In genomic region chr17:18855831-18856624, GRCh38 we compare ENCODE assay signal across 1 cellular context.
TF ChIP-seq lines count a peak whose summit lies in the region.

No MANE protein-coding gene starts in this region.

TF ChIP-seq in WTC11, 78 proteins besides CTCF, POLR2A, EP300 and RAD21 (continued from another document and continues in another):
- TF ChIP-seq PREB (CRISPR knock-in tag; IDR thresholded peaks at IDR 0.05; ENCODE audit: borderline replicate concordance) = no peak
- no peak for TF ChIP-seq RORB (CRISPR knock-in tag; IDR thresholded peaks at IDR 0.05)
- TF ChIP-seq NR2C2 (CRISPR knock-in tag; IDR thresholded peaks at IDR 0.05) = no peak
- TF ChIP-seq ATF2 (CRISPR knock-in tag; IDR thresholded peaks at IDR 0.05; ENCODE audit: borderline replicate concordance, low read depth) = no peak
- TF ChIP-seq, protein P1, sequence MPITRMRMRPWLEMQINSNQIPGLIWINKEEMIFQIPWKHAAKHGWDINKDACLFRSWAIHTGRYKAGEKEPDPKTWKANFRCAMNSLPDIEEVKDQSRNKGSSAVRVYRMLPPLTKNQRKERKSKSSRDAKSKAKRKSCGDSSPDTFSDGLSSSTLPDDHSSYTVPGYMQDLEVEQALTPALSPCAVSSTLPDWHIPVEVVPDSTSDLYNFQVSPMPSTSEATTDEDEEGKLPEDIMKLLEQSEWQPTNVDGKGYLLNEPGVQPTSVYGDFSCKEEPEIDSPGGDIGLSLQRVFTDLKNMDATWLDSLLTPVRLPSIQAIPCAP (CRISPR knock-in tag; IDR thresholded peaks at IDR 0.05) = no peak
- TF ChIP-seq FOXK1 (CRISPR knock-in tag; IDR thresholded peaks at IDR 0.05) = peak; percentile 62; the same call in 1 of the 2 replicates
- TF ChIP-seq MXD4 (CRISPR knock-in tag; IDR thresholded peaks at IDR 0.05; ENCODE audit: borderline replicate concordance) = no peak
- TF ChIP-seq CDX4 (CRISPR knock-in tag; IDR thresholded peaks at IDR 0.05; ENCODE audit: borderline replicate concordance) = no peak
- no peak for TF ChIP-seq AFF4 (CRISPR knock-in tag; IDR thresholded peaks at IDR 0.05; ENCODE audit: borderline replicate concordance)
- TF ChIP-seq, protein P2, sequence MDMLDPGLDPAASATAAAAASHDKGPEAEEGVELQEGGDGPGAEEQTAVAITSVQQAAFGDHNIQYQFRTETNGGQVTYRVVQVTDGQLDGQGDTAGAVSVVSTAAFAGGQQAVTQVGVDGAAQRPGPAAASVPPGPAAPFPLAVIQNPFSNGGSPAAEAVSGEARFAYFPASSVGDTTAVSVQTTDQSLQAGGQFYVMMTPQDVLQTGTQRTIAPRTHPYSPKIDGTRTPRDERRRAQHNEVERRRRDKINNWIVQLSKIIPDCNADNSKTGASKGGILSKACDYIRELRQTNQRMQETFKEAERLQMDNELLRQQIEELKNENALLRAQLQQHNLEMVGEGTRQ (CRISPR knock-in tag; IDR thresholded peaks at IDR 0.05) = peak; percentile 98
- TF ChIP-seq, protein P3, sequence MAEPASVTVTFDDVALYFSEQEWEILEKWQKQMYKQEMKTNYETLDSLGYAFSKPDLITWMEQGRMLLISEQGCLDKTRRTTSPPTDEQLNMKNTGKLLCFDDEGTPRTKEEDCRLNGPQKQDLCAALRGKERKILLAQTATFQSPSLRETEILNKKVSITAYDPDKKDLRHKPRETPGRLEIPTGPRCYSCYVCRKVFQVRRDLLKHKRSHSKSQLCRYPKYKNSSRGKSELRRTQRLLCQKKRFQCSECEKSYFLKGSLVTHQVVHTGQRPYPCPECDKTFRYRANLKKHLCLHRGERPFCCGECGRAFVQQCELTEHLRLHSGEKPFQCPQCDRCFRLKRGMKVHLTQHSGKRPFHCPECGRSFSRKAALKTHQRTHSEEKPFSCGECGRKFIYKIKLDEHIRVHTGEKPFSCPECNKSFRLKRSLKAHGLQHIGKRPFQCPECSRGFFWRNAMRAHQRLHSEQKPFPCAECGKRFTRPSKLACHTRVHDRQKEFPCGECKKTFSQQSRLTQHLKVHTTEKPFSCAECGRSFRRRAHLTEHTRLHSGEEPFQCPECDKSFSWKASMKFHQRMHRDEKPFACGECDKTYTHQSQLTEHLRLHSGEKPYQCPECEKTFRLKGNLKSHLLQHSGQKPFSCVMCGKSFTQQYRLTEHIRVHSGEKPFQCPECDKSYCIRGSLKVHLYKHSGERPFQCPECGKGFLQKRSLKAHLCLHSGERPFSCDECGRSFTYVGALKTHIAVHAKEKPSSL (CRISPR knock-in tag; conservative IDR thresholded peaks at IDR 0.05) = no peak
- no peak for TF ChIP-seq ZNF423 (CRISPR knock-in tag; IDR thresholded peaks at IDR 0.05)
- TF ChIP-seq, protein P4, sequence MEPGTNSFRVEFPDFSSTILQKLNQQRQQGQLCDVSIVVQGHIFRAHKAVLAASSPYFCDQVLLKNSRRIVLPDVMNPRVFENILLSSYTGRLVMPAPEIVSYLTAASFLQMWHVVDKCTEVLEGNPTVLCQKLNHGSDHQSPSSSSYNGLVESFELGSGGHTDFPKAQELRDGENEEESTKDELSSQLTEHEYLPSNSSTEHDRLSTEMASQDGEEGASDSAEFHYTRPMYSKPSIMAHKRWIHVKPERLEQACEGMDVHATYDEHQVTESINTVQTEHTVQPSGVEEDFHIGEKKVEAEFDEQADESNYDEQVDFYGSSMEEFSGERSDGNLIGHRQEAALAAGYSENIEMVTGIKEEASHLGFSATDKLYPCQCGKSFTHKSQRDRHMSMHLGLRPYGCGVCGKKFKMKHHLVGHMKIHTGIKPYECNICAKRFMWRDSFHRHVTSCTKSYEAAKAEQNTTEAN (CRISPR knock-in tag; IDR thresholded peaks at IDR 0.05) = no peak
- no peak for TF ChIP-seq SOX15 (CRISPR knock-in tag; IDR thresholded peaks at IDR 0.05)
- TF ChIP-seq HMGA2 (CRISPR knock-in tag; IDR thresholded peaks at IDR 0.05) = no peak
- no peak for TF ChIP-seq EMX1 (CRISPR knock-in tag; IDR thresholded peaks at IDR 0.05)
- TF ChIP-seq TCF7 (CRISPR knock-in tag; IDR thresholded peaks at IDR 0.05; ENCODE audit: low read depth) = no peak
- TF ChIP-seq ZNF263 (CRISPR knock-in tag; IDR thresholded peaks at IDR 0.05; ENCODE audit: low read depth) = no peak
- peak; percentile 73 for TF ChIP-seq MAX (CRISPR knock-in tag; IDR thresholded peaks at IDR 0.05)
- TF ChIP-seq, protein P5, sequence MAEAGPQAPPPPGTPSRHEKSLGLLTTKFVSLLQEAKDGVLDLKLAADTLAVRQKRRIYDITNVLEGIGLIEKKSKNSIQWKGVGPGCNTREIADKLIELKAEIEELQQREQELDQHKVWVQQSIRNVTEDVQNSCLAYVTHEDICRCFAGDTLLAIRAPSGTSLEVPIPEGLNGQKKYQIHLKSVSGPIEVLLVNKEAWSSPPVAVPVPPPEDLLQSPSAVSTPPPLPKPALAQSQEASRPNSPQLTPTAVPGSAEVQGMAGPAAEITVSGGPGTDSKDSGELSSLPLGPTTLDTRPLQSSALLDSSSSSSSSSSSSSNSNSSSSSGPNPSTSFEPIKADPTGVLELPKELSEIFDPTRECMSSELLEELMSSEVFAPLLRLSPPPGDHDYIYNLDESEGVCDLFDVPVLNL (CRISPR knock-in tag; IDR thresholded peaks at IDR 0.05; ENCODE audit: borderline replicate concordance, low read depth) = no peak
- TF ChIP-seq, protein P6, sequence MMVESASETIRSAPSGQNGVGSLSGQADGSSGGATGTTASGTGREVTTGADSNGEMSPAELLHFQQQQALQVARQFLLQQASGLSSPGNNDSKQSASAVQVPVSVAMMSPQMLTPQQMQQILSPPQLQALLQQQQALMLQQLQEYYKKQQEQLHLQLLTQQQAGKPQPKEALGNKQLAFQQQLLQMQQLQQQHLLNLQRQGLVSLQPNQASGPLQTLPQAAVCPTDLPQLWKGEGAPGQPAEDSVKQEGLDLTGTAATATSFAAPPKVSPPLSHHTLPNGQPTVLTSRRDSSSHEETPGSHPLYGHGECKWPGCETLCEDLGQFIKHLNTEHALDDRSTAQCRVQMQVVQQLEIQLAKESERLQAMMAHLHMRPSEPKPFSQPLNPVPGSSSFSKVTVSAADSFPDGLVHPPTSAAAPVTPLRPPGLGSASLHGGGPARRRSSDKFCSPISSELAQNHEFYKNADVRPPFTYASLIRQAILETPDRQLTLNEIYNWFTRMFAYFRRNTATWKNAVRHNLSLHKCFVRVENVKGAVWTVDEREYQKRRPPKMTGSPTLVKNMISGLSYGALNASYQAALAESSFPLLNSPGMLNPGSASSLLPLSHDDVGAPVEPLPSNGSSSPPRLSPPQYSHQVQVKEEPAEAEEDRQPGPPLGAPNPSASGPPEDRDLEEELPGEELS (CRISPR knock-in tag; IDR thresholded peaks at IDR 0.05) = 0 out of 2 replicates have a peak, but pooled peaks have one; percentile 44
- TF ChIP-seq CBFB (CRISPR knock-in tag; IDR thresholded peaks at IDR 0.05; ENCODE audit: low read depth) = no peak
- TF ChIP-seq PRRX2 (CRISPR knock-in tag; IDR thresholded peaks at IDR 0.05) = no peak
- no peak for TF ChIP-seq GRHL2 (CRISPR knock-in tag; IDR thresholded peaks at IDR 0.05; ENCODE audit: insufficient replicate concordance, severe bottlenecking)
- no peak for TF ChIP-seq SMAD4 (CRISPR knock-in tag; IDR thresholded peaks at IDR 0.05)
- TF ChIP-seq TEAD1 (CRISPR knock-in tag; IDR thresholded peaks at IDR 0.05) = no peak
- no peak for TF ChIP-seq NR3C1 (CRISPR knock-in tag; conservative IDR thresholded peaks at IDR 0.05; ENCODE audit: low read depth)
- TF ChIP-seq, protein P7, sequence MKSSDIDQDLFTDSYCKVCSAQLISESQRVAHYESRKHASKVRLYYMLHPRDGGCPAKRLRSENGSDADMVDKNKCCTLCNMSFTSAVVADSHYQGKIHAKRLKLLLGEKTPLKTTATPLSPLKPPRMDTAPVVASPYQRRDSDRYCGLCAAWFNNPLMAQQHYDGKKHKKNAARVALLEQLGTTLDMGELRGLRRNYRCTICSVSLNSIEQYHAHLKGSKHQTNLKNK (CRISPR knock-in tag; IDR thresholded peaks at IDR 0.05) = no peak
- TF ChIP-seq ZBTB21 (CRISPR knock-in tag; IDR thresholded peaks at IDR 0.05; ENCODE audit: borderline replicate concordance) = no peak
- no peak for TF ChIP-seq ZNF138 (CRISPR knock-in tag; conservative IDR thresholded peaks at IDR 0.05)
- no peak for TF ChIP-seq ZNF416 (CRISPR knock-in tag; IDR thresholded peaks at IDR 0.05)
- TF ChIP-seq, protein P8, sequence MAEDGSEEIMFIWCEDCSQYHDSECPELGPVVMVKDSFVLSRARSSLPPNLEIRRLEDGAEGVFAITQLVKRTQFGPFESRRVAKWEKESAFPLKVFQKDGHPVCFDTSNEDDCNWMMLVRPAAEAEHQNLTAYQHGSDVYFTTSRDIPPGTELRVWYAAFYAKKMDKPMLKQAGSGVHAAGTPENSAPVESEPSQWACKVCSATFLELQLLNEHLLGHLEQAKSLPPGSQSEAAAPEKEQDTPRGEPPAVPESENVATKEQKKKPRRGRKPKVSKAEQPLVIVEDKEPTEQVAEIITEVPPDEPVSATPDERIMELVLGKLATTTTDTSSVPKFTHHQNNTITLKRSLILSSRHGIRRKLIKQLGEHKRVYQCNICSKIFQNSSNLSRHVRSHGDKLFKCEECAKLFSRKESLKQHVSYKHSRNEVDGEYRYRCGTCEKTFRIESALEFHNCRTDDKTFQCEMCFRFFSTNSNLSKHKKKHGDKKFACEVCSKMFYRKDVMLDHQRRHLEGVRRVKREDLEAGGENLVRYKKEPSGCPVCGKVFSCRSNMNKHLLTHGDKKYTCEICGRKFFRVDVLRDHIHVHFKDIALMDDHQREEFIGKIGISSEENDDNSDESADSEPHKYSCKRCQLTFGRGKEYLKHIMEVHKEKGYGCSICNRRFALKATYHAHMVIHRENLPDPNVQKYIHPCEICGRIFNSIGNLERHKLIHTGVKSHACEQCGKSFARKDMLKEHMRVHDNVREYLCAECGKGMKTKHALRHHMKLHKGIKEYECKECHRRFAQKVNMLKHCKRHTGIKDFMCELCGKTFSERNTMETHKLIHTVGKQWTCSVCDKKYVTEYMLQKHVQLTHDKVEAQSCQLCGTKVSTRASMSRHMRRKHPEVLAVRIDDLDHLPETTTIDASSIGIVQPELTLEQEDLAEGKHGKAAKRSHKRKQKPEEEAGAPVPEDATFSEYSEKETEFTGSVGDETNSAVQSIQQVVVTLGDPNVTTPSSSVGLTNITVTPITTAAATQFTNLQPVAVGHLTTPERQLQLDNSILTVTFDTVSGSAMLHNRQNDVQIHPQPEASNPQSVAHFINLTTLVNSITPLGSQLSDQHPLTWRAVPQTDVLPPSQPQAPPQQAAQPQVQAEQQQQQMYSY (CRISPR knock-in tag; IDR thresholded peaks at IDR 0.05) = no peak
- TF ChIP-seq, protein P9, sequence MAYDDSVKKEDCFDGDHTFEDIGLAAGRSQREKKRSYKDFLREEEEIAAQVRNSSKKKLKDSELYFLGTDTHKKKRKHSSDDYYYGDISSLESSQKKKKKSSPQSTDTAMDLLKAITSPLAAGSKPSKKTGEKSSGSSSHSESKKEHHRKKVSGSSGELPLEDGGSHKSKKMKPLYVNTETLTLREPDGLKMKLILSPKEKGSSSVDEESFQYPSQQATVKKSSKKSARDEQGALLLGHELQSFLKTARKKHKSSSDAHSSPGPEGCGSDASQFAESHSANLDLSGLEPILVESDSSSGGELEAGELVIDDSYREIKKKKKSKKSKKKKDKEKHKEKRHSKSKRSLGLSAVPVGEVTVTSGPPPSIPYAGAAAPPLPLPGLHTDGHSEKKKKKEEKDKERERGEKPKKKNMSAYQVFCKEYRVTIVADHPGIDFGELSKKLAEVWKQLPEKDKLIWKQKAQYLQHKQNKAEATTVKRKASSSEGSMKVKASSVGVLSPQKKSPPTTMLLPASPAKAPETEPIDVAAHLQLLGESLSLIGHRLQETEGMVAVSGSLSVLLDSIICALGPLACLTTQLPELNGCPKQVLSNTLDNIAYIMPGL (CRISPR knock-in tag; IDR thresholded peaks at IDR 0.05) = no peak
- TF ChIP-seq ZNF219 (CRISPR knock-in tag; IDR thresholded peaks at IDR 0.05; ENCODE audit: borderline replicate concordance) = no peak
